ENCODE assay signal across 1 cellular context in genomic region chrX:153469811-153470410, GRCh38.
TF ChIP-seq lines count a peak whose summit lies in the region.

No MANE protein-coding gene starts in this region.

TF ChIP-seq in HEK293, 187 proteins besides CTCF, POLR2A, EP300 and RAD21 (continued from another document):
- TF ChIP-seq ZNF704 (tag by site-specific recombination; IDR thresholded peaks at IDR 0.05) (0 out of 2 replicates have a peak, but pooled peaks have one; percentile 24), ZNF76 (tag by site-specific recombination; IDR thresholded peaks at IDR 0.05; ENCODE audit: borderline replicate concordance, low read depth) (0 out of 2 replicates have a peak, but pooled peaks have one; percentile 5), ZNF777 (tag by site-specific recombination; IDR thresholded peaks at IDR 0.05; ENCODE audit: borderline replicate concordance) (no peak), ZIC2 (tag by site-specific recombination; IDR thresholded peaks at IDR 0.05) (peak; percentile 10; the same call in 1 of the 2 replicates), ZNF335 (tag by site-specific recombination; conservative IDR thresholded peaks at IDR 0.05) (peak; percentile 70), ZBTB11 (tag by site-specific recombination; conservative IDR thresholded peaks at IDR 0.05; ENCODE audit: low read depth) (peak; percentile 24; the same call in 1 of the 2 replicates), FEZF1 (tag by site-specific recombination; IDR thresholded peaks at IDR 0.05) (no peak)
